ENCODE assay signal across 8 cellular contexts in the genomic region with DNA sequence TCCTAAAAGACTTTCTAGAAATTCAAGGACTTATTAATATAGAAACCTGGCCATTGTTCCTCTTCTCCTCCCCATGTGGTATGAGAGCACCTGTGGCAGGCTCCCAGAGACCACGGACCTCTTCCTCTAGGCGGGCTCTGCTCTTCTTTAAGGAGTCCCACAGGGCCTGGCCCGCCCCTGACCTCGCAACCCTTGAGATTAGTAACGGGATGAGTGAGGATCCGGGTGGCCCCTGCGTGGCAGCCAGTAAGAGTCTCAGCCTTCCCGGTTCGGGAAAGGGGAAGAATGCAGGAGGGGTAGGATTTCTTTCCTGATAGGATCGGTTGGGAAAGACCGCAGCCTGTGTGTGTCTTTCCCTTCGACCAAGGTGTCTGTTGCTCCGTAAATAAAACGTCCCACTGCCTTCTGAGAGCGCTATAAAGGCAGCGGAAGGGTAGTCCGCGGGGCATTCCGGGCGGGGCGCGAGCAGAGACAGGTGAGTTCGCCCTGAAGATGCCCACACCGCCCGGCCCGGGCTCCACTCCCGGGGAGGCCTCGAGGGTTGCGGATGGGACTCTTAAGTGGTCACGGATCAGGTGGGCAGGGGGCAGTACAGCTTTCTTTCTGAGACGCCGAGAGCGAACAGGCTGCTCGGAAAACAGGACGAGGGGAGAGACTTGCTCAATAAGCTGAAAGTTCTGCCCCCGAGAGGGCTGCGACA. TPM values are rescaled to one million over a fixed set of nuclear protein-coding genes. Genes with fewer than 3 reads are reported as not detected.
DNase-seq lines count a peak whose midpoint lies in the region; ATAC-seq, FAIRE-seq and TF ChIP-seq lines count a peak whose summit lies in the region.

TSS of gene SLC26A4 (plus strand) at position 448 of the 700 bp plus-strand sequence. CDS start 814 bp downstream, outside the sequence.

- TF ChIP-seq CTCF in GM13977 (IDR thresholded peaks at IDR 0.05; ENCODE audit: extremely low read depth, insufficient read depth, missing control alignments): no peak
- no peak for TF ChIP-seq CTCF in cardiac muscle cell (IDR thresholded peaks at IDR 0.05; ENCODE audit: low read depth, low read length)
- TF ChIP-seq CTCF in sigmoid colon (IDR thresholded peaks at IDR 0.05): no peak
- TF ChIP-seq CTCF in D721Med (IDR thresholded peaks at IDR 0.05; ENCODE audit: insufficient read depth, missing control alignments): no peak

- H3K36me3 ChIP-seq in cardiac muscle cell (no peaks in the 10 kb centered on the region), sigmoid colon (no peaks in the 10 kb centered on the region)

- TF ChIP-seq POLR2A in sigmoid colon (IDR thresholded peaks at IDR 0.05): no peak

- H3K27me3 ChIP-seq in cardiac muscle cell: peaks cover 99% of the 10 kb centered on the region
- H3K27me3 ChIP-seq in sigmoid colon: peaks cover 19 to 43% (median 27%) of the 10 kb centered on the region in 3 donors

- H3K9me3 ChIP-seq in cardiac muscle cell (ENCODE audit: low read depth) (no peaks in the 10 kb centered on the region), sigmoid colon (no peaks in the 10 kb centered on the region)

- 2 to 3% methylated on average over 37 of the region's 37 CpGs for WGBS in sigmoid colon, 2 donors

- H3K4me3 ChIP-seq in cardiac muscle cell: peak within 1 kb of the TSS; percentile 30
- peak within 1 kb of the TSS; percentile 1 to 51 (median 45) for H3K4me3 ChIP-seq in sigmoid colon

- no peak within 1 kb of the TSS for H3K27ac ChIP-seq in cardiac muscle cell
- H3K27ac ChIP-seq in sigmoid colon: no peak within 1 kb of the TSS

- H3K4me1 ChIP-seq in cardiac muscle cell (ENCODE audit: low read depth) (no peaks in the 10 kb centered on the region), sigmoid colon (peaks cover 0 to 19% (median 18%) of the 10 kb centered on the region in 4 donors)

- TF ChIP-seq EP300 in sigmoid colon (IDR thresholded peaks at IDR 0.05): no peak

- peak; percentile 27 for ATAC-seq in HG03135 (IDR thresholded peaks at IDR 0.05; ENCODE audit: unreplicated experiment)

- FAIRE-seq in D721Med (lab: Jason Lieb, UNC): no peak

- DNase-seq in GM13977 (ENCODE audit: low spot score): peak; percentile 33
- DNase-seq in activated T-cell treated with anti-CD3 and anti-CD28 coated beads, Interleukin-2, amount 50 U/mL, for 48 hours: peak; percentile 70 to 72
- DNase-seq in cardiac muscle cell (ENCODE audit: low read depth in 1 of 2, low spot score in 1 of 2): peak in 1 of 2 donors; percentile 5
- no peak for DNase-seq in sigmoid colon
- DNase-seq in HK-2 (ENCODE audit: unreplicated experiment): no peak
- no peak for DNase-seq in D721Med (ENCODE audit: insufficient read length, low spot score)
- DNase-seq in GOT3 (lab: John Stamatoyannopoulos, UW): no peak

- intact Hi-C loops in sigmoid colon (cut with DNase I): no loop called here

- in situ Hi-C loops in GM13977 (cut with MboI; ENCODE audit: low pct_unique_long_range_greater_than_20kb, low sequenced_read_pairs, unreplicated experiment): no loop called here

RNA-seq across cellular contexts. Expression of gene SLC26A4, which starts in this region (rescaled TPM):
- 0.89 TPM in 1 of 2 replicates, not detected in the other for total RNA-seq in cardiac muscle cell
- not detected in 2 replicates for polyA plus RNA-seq in cardiac muscle cell
- 1 to 10 TPM in 2 of 4 donors, under 1 TPM in 2; 0.36 to 1.4 (median 0.85) TPM for total RNA-seq in sigmoid colon
- under 1 TPM in 2 of 3 donors, not detected in 1; 0.25 to 0.60 TPM for polyA plus RNA-seq in sigmoid colon

Comparison
In these comparisons a context has a peak if more than half of its experiments do, and no peak if none do; other contexts are left out.
1. DNase-seq: peak in GM13977 (single experiment) and activated T-cell treated with anti-CD3 and anti-CD28 coated beads, Interleukin-2, amount 50 U/mL, for 48 hours (2 of 2); none in sigmoid colon (single experiment), HK-2 (single experiment), D721Med (single experiment) and GOT3 (single experiment).